9 cellular contexts compared by ENCODE assay signal in the genomic region with DNA sequence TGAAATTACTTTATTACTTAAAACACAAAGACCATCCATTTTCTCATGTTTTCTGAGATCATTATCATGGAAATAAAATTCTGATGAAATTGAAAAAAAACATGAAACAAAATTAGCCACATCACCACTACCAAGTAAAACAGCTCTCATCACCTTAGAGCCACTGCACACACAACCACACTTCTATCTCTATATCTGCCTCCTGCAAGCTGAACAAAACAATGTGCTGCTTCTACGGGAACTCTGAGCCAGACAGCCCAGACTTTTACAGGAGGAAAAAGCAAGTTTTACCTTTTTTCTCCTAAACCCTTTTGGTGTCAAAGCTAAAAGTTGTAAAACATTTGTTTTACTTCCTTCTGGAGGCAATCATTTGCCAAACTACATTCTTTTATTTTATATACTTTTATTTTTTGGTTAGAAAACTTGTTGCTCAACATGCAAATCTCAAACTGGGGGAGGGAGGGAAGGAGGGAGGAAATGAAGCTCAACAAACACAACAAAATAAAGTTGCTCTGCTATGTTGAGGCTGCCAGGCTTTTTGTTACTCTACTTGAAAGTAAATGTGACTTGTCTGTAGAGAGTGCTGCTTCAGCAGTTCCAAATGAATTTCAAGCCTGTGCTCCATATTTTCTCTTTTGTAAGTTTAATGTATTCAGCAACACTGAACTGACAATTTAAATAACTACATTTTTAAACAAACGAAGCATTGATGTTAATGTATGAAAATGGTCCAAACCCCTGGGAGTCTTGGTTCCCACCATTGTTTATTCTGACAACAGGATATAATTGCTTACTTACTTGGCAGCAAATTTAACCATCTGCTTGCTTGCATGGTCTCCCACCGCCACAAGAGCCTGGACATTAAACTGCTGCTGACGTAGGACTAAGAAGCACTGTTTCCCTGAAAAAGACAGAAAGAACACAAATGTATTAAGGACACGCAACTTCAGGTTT. TPM values are rescaled to one million over a fixed set of nuclear protein-coding genes. Genes with fewer than 3 reads are reported as not detected.
DNase-seq lines count a peak whose midpoint lies in the region; ATAC-seq and TF ChIP-seq lines count a peak whose summit lies in the region.
"Had no signal": no experiment of that assay in that cellular context is flagged by ENCODE, and none has a peak within 500 bp of the region (broad histone marks: within the 10 kb centered on the region; RNA-seq: fewer than 3 reads in every experiment).

No MANE protein-coding gene starts in this region.

- no peak for TF ChIP-seq CTCF in fibroblast of lung (conservative IDR thresholded peaks at IDR 0.05 in 1 of 2, IDR thresholded peaks at IDR 0.05 in 1 of 2; ENCODE audit: low read depth in 1 of 2, low read length in 2 of 2)

- no peak overlapping the region for H2AFZ ChIP-seq in fibroblast of lung (ENCODE audit: low read length)

- H3K36me3 Mint-ChIP-seq in activated CD8-positive, alpha-beta memory T cell treated with anti-CD3 and anti-CD28 coated beads, Interleukin-2, amount 10 ng/mL, durations not matched to agents 7 days and 5 days, result peaks cover 44% of the 10 kb centered on the region

- H3K4me2 ChIP-seq in fibroblast of lung (ENCODE audit: extremely low read depth, insufficient read depth, low read length), result peak overlapping the region; percentile 2
- H3K4me2 ChIP-seq: BLaER1 had no signal

- peaks cover 49% of the 10 kb centered on the region for H3K4me1 Mint-ChIP-seq in activated CD8-positive, alpha-beta memory T cell treated with anti-CD3 and anti-CD28 coated beads, Interleukin-2, amount 10 ng/mL, durations not matched to agents 7 days and 5 days

- no peak for DNase-seq in activated CD8-positive, alpha-beta memory T cell treated with anti-CD3 and anti-CD28 coated beads, Interleukin-2, amount 10 ng/mL, durations not matched to agents 7 days and 5 days
- DNase-seq in activated CD8-positive, alpha-beta memory T cell treated with anti-CD3 and anti-CD28 coated beads, Interleukin-2, amount 50 U/mL, for 48 hours, result no peak
- DNase-seq in SK-N-DZ (ENCODE audit: low spot score) (peak; percentile 6), fibroblast of lung (ENCODE audit: low read depth in 2 of 2) (peak; percentile 80 to 88)
- peak; percentile 10 for DNase-seq in stimulated activated naive CD4-positive, alpha-beta T cell treated with Interleukin-2 at 50 U/mL for 16 hours (lab: John Stamatoyannopoulos, UW)
- DNase-seq in activated CD8-positive, alpha-beta memory T cell treated with anti-CD3 and anti-CD28 coated beads for 24 hours, result no peak

- H3K27ac ChIP-seq in fibroblast of lung (ENCODE audit: insufficient read depth, low read length), result peak overlapping the region; percentile 22
- H3K27ac ChIP-seq: BLaER1 had no signal

- no peaks in the 10 kb centered on the region for H3K79me2 ChIP-seq in fibroblast of lung (ENCODE audit: control insufficient read depth, insufficient read depth, low read length)

- H3K27me3 ChIP-seq in fibroblast of lung (ENCODE audit: control insufficient read depth, insufficient read depth, low read length), result no peaks in the 10 kb centered on the region
- H3K27me3 ChIP-seq: BLaER1 had no signal

- H3K36me3 ChIP-seq in fibroblast of lung (ENCODE audit: control insufficient read depth, insufficient read depth, low read length), result no peaks in the 10 kb centered on the region

- CTCF ChIA-PET in activated CD8-positive, alpha-beta memory T cell treated with anti-CD3 and anti-CD28 coated beads, Interleukin-2, amount 10 ng/mL, durations not matched to agents 7 days and 5 days (lab: Charles Lee), result interaction anchor here (1.0 to 1.1 kb wide), 3 partner anchors 11 to 43 kb away, joined by 3 read pairs; no protein-coding TSS in a partner anchor

- H3K9me3 Mint-ChIP-seq in activated CD8-positive, alpha-beta memory T cell treated with anti-CD3 and anti-CD28 coated beads, Interleukin-2, amount 10 ng/mL, durations not matched to agents 7 days and 5 days (ENCODE audit: low read depth), result no peaks in the 10 kb centered on the region

- H3K9me3 ChIP-seq in fibroblast of lung (ENCODE audit: control insufficient read depth, insufficient read depth, low read depth, low read length), result no peaks in the 10 kb centered on the region
- H3K9me3 ChIP-seq: BLaER1 had no signal

- H3K4me3 Mint-ChIP-seq in activated CD8-positive, alpha-beta memory T cell treated with anti-CD3 and anti-CD28 coated beads, Interleukin-2, amount 10 ng/mL, durations not matched to agents 7 days and 5 days, result peak overlapping the region; percentile 18

- H3K4me3 ChIP-seq in fibroblast of lung (replicated peaks in 1 of 4; ENCODE audit: control extremely low read depth in 1 of 4, insufficient read depth in 1 of 4, low read depth in 3 of 4, low read length in 4 of 4), result no peak overlapping the region
- H3K4me3 ChIP-seq: BLaER1 had no signal

- peak overlapping the region; percentile 77 for H3K27ac Mint-ChIP-seq in activated CD8-positive, alpha-beta memory T cell treated with anti-CD3 and anti-CD28 coated beads, Interleukin-2, amount 10 ng/mL, durations not matched to agents 7 days and 5 days

- no peaks in the 10 kb centered on the region for H3K27me3 Mint-ChIP-seq in activated CD8-positive, alpha-beta memory T cell treated with anti-CD3 and anti-CD28 coated beads, Interleukin-2, amount 10 ng/mL, durations not matched to agents 7 days and 5 days

- no peaks in the 10 kb centered on the region for H4K20me1 ChIP-seq in fibroblast of lung (ENCODE audit: control insufficient read depth, extremely low read depth, insufficient read depth, low read length)

- peaks cover 2% of the 10 kb centered on the region for H3K4me1 ChIP-seq in fibroblast of lung (ENCODE audit: control insufficient read depth, extremely low read depth, insufficient read depth, low read length)
- H3K4me1 ChIP-seq: BLaER1 had no signal

- H3K9ac ChIP-seq in fibroblast of lung (ENCODE audit: insufficient read depth, low read length), result no peak overlapping the region
- H3K9ac ChIP-seq: BLaER1 had no signal

- ATAC-seq in activated CD8-positive, alpha-beta memory T cell treated with anti-CD3 and anti-CD28 coated beads, Interleukin-2, amount 10 ng/mL, durations not matched to agents 7 days and 5 days, result peak; percentile 79
- ATAC-seq in HG02870 (IDR thresholded peaks at IDR 0.05; ENCODE audit: unreplicated experiment), result no peak
- no peak for ATAC-seq in GM18909 (IDR thresholded peaks at IDR 0.05; ENCODE audit: poor library complexity, unreplicated experiment)

RNA-seq across cellular contexts. Expression of a gene that starts 24.6 kb away (rescaled TPM):
- 100 to 1,000 TPM in 1 of 2 experiments, 10 to 100 TPM in 1; 94.0 to 109 TPM for total RNA-seq in activated CD8-positive, alpha-beta memory T cell treated with anti-CD3 and anti-CD28 coated beads, Interleukin-2, amount 10 ng/mL, durations not matched to agents 7 days and 5 days
- 91.4 and 96.6 TPM in 2 replicates for polyA plus RNA-seq in SK-N-DZ (2014; cell fraction: cytosol; rRNA removed)
- polyA plus RNA-seq in SK-N-DZ (2014; cell fraction: nucleus; rRNA removed), result 38.9 and 46.8 TPM in 2 replicates
- total RNA-seq in fibroblast of lung, result 75.5 and 96.8 TPM in 2 replicates
- polyA plus RNA-seq in fibroblast of lung, result 96.0 and 110 TPM in 2 replicates
- 58.4 and 60.0 TPM in 2 replicates for polyA plus RNA-seq in fibroblast of lung (2012)
- 5.3 and 18.1 TPM in 2 replicates for polyA minus RNA-seq in fibroblast of lung (ENCODE audit: low replicate concordance)

Comparison
In these comparisons a context has a peak if more than half of its experiments do, and no peak if none do; other contexts are left out.
1. DNase-seq: peak in SK-N-DZ (single experiment), fibroblast of lung (2 of 2) and stimulated activated naive CD4-positive, alpha-beta T cell treated with Interleukin-2 at 50 U/mL for 16 hours (single experiment); none in activated CD8-positive, alpha-beta memory T cell treated with anti-CD3 and anti-CD28 coated beads, Interleukin-2, amount 10 ng/mL, durations not matched to agents 7 days and 5 days (single experiment), activated CD8-positive, alpha-beta memory T cell treated with anti-CD3 and anti-CD28 coated beads, Interleukin-2, amount 50 U/mL, for 48 hours (single experiment) and activated CD8-positive, alpha-beta memory T cell treated with anti-CD3 and anti-CD28 coated beads for 24 hours (single experiment).